In the genomic region with DNA sequence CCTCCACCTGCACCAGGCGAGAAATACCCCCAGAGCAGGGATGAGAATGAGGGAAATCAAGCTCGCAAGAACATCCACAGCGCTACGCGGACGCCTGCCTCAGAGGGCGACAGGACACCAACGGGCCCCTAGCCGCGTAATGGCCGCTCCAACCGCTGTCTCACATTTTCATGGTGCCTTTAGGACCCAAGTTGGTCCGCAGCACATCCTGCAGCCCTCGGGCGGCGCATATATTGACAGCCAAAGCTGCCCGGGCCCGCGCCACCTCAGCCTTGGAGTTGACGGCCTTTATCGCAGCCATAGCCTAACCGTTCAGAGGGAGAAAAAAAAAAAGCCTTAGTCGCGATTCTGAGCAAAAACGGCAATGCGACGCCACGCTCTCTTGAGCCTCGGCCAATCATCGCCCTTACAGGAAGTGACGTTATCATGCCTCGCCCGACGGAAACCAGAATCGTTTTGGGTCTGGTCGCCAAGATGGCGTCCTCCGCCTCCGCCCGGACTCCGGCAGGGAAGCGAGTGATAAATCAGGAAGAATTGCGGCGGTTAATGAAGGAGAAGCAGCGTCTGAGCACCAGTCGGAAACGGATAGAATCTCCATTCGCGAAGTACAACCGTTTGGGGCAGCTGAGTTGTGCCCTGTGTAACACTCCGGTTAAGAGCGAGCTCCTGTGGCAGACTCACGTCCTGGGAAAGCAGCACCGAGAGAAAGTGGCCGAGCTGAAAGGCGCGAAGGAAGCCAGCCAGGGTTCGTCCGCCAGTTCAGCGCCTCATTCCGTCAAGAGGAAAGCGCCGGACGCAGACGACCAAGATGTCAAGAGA, we compare ENCODE assay signal across 8 cellular contexts. TPM values are rescaled to one million over a fixed set of nuclear protein-coding genes. Genes with fewer than 3 reads are reported as not detected.
DNase-seq lines count a peak whose midpoint lies in the region; ATAC-seq, FAIRE-seq and TF ChIP-seq lines count a peak whose summit lies in the region.

Gene CCT6B (minus strand): TSS at position 368 of the 819 bp plus-strand sequence. CDS start 67 bp downstream, at position 301.
A gene with protein sequence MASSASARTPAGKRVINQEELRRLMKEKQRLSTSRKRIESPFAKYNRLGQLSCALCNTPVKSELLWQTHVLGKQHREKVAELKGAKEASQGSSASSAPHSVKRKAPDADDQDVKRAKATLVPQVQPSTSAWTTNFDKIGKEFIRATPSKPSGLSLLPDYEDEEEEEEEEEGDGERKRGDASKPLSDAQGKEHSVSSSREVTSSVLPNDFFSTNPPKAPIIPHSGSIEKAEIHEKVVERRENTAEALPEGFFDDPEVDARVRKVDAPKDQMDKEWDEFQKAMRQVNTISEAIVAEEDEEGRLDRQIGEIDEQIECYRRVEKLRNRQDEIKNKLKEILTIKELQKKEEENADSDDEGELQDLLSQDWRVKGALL (plus strand): TSS at position 448 of the 819 bp plus-strand sequence. CDS start 27 bp downstream, at position 475.

- 0 to 1% methylated on average over 38 to 65 of the region's 65 CpGs for WGBS in upper lobe of left lung, 2 donors

- no peaks in the 10 kb centered on the region for H3K27me3 ChIP-seq in upper lobe of left lung

- FAIRE-seq in GM12892 (lab: Jason Lieb, UNC), result peak; percentile 99

- H3K27ac ChIP-seq in upper lobe of left lung, result peak within 1 kb of the TSS; percentile 89 to 97 (median 94)

- no peaks in the 10 kb centered on the region for H3K9me3 ChIP-seq in upper lobe of left lung

- TF ChIP-seq POLR2A in GM12892 (IDR thresholded peaks at IDR 0.05; ENCODE audit: low read depth, low read length) (peak; percentile 93), upper lobe of left lung (IDR thresholded peaks at IDR 0.05) (peak in 3 of 4 donors; percentile 22 to 82 (median 76))

- TF ChIP-seq CTCF in upper lobe of left lung (IDR thresholded peaks at IDR 0.05), result no peak

- ATAC-seq in HG02840 (IDR thresholded peaks at IDR 0.05; ENCODE audit: low FRiP score, unreplicated experiment) (peak; percentile 97), left cardiac atrium (peak; percentile 98 to 99), upper lobe of left lung (ENCODE audit: low FRiP score in 2 of 2) (peak; percentile 96 to 99)

- peak in 1 of 4 donors; percentile 33 for TF ChIP-seq EP300 in upper lobe of left lung (IDR thresholded peaks at IDR 0.05)

- H3K4me1 ChIP-seq in upper lobe of left lung, result peaks cover 20 to 30% (median 22%) of the 10 kb centered on the region in 4 donors

- peaks cover 0 to 31% (median 16%) of the 10 kb centered on the region in 4 donors for H3K36me3 ChIP-seq in upper lobe of left lung

- DNase-seq in GM12892 (ENCODE audit: insufficient read length) (peak; percentile 82), NCI-H1436 treated with DMSO at 0.1 percent for 48 hours (lab: John Stamatoyannopoulos, UW) (peak; percentile 78), T follicular helper cell (ENCODE audit: low read depth) (peak; percentile 89), amniotic epithelial cell (ENCODE audit: low read depth) (peak; percentile 94), left cardiac atrium (peak; percentile 94), posterior cingulate gyrus (peak; percentile 83 to 98 (median 92)), upper lobe of left lung (peak; percentile 89 to 90)

- H3K4me3 ChIP-seq in upper lobe of left lung, result peak within 1 kb of the TSS; percentile 82 to 95 (median 85)

- intact Hi-C loops in left cardiac atrium (cut with DNase I) (no loop called here), posterior cingulate gyrus (cut with DNase I) (loop anchor here (1.0 to 10.0 kb wide), 2 partner anchors 19 to 133 kb away; partner anchors contain the start of gene LIG3)

RNA-seq across cellular contexts. Expression of gene CCT6B, which starts in this region (rescaled TPM):
- 2.5 TPM for polyA plus RNA-seq in GM12892 (2012; ENCODE audit: missing spikeins)
- total RNA-seq in left cardiac atrium (1 to 10 TPM; 1.2 to 2.3 TPM), upper lobe of left lung (1 to 10 TPM in 4 of 6 donors, under 1 TPM in 2; 0.54 to 4.5 (median 1.7) TPM)

RNA-seq across cellular contexts. Expression of the second gene that starts in this region (rescaled TPM):
- polyA plus RNA-seq in GM12892 (2012; ENCODE audit: missing spikeins), result 10.1 TPM
- total RNA-seq in left cardiac atrium, result 10 to 100 TPM in 1 of 2 donors, 1 to 10 TPM in 1; 9.2 to 10.2 TPM
- total RNA-seq in upper lobe of left lung, result 10 to 100 TPM in 5 of 6 donors, 1 to 10 TPM in 1; 9.8 to 29.3 (median 14.1) TPM

Comparison
In these comparisons a context has a peak if more than half of its experiments do, and no peak if none do; other contexts are left out.
1. Peak in every context shown above with its lines: DNase-seq, ATAC-seq, H3K4me3 ChIP-seq and H3K27ac ChIP-seq.